In the genomic region with DNA sequence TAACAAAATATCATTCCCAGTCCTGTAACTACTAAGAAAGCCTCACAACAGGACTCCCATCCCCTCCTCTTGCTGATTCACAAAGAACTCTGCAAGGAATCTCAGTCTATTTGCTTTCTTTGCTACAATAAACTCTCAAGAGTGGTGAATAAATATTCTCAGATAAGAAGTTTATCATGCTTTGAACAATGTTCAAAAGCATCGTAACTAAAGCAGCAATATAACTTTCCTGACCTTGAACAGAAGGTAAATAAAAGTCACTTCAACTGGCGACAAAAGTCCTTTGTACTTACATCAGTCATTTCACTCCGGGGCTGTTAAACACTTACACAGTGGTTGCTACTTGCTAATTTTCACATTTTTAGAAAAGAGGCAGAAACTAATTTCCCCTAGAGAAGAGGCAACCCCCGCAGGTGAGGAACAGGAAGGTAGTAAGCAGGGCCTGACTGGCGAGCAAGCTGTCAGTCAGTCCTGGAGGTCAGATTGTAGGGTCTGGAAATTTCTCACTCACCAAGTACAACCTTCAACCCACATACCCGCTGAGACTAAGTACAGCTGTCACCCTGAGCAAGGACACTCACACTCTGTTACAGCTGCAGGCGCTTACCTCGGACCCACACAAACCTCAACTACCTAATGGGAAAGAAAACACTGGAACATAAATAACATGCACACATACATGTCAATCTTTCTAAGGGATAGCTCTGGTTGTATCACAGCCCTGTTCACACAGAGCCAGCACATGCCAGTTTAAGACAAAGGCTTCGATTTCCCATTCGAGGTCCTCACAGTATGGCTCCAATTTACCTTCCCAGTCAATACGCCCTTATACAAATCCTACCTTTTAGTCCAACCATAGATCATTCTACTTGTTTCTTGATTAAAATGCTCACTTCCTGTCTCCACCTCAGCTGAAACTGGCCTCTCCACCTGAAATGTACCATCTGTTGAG, we compare ENCODE assay signal across 1 cellular context.
TF ChIP-seq lines count a peak whose summit lies in the region.

No MANE protein-coding gene starts in this region.

TF ChIP-seq in HepG2, 621 proteins besides CTCF, POLR2A, EP300 and RAD21 (continued from another document and continues in another):
- TF ChIP-seq, protein P1, sequence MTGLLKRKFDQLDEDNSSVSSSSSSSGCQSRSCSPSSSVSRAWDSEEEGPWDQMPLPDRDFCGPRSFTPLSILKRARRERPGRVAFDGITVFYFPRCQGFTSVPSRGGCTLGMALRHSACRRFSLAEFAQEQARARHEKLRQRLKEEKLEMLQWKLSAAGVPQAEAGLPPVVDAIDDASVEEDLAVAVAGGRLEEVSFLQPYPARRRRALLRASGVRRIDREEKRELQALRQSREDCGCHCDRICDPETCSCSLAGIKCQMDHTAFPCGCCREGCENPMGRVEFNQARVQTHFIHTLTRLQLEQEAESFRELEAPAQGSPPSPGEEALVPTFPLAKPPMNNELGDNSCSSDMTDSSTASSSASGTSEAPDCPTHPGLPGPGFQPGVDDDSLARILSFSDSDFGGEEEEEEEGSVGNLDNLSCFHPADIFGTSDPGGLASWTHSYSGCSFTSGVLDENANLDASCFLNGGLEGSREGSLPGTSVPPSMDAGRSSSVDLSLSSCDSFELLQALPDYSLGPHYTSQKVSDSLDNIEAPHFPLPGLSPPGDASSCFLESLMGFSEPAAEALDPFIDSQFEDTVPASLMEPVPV (CRISPR knock-in tag; IDR thresholded peaks at IDR 0.05) = 0 out of 2 replicates have a peak, but pooled peaks have one; percentile 31
- peak in 1 of 2 experiments; percentile 60; a peak in 2 of 4 replicates for TF ChIP-seq KLF16 (CRISPR knock-in tag; IDR thresholded peaks at IDR 0.05)
- peak; percentile 18; the same call in 1 of the 2 replicates for TF ChIP-seq RARA (CRISPR knock-in tag; IDR thresholded peaks at IDR 0.05)
- no peak for TF ChIP-seq PAWR (CRISPR knock-in tag; IDR thresholded peaks at IDR 0.05; ENCODE audit: borderline replicate concordance)
- TF ChIP-seq DPF2 (CRISPR knock-in tag; IDR thresholded peaks at IDR 0.05; ENCODE audit: borderline replicate concordance, low read depth) = peak; percentile 34; the same call in 1 of the 2 replicates
- TF ChIP-seq ZNF839 (CRISPR knock-in tag; IDR thresholded peaks at IDR 0.05; ENCODE audit: borderline replicate concordance) = no peak
- TF ChIP-seq SIX4 (CRISPR knock-in tag; IDR thresholded peaks at IDR 0.05) = peak; percentile 27; the same call in 1 of the 2 replicates
- TF ChIP-seq ZNF33B (CRISPR knock-in tag; IDR thresholded peaks at IDR 0.05) = 0 out of 2 replicates have a peak, but pooled peaks have one; percentile 48
- TF ChIP-seq, protein P2, sequence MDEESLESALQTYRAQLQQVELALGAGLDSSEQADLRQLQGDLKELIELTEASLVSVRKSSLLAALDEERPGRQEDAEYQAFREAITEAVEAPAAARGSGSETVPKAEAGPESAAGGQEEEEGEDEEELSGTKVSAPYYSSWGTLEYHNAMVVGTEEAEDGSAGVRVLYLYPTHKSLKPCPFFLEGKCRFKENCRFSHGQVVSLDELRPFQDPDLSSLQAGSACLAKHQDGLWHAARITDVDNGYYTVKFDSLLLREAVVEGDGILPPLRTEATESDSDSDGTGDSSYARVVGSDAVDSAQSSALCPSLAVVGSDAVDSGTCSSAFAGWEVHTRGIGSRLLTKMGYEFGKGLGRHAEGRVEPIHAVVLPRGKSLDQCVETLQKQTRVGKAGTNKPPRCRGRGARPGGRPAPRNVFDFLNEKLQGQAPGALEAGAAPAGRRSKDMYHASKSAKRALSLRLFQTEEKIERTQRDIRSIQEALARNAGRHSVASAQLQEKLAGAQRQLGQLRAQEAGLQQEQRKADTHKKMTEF (CRISPR knock-in tag; IDR thresholded peaks at IDR 0.05) = peak; percentile 58
- peak; percentile 25; the same call in 1 of the 2 replicates for TF ChIP-seq HDAC2 (CRISPR knock-in tag; IDR thresholded peaks at IDR 0.05)
- TF ChIP-seq, protein P3, sequence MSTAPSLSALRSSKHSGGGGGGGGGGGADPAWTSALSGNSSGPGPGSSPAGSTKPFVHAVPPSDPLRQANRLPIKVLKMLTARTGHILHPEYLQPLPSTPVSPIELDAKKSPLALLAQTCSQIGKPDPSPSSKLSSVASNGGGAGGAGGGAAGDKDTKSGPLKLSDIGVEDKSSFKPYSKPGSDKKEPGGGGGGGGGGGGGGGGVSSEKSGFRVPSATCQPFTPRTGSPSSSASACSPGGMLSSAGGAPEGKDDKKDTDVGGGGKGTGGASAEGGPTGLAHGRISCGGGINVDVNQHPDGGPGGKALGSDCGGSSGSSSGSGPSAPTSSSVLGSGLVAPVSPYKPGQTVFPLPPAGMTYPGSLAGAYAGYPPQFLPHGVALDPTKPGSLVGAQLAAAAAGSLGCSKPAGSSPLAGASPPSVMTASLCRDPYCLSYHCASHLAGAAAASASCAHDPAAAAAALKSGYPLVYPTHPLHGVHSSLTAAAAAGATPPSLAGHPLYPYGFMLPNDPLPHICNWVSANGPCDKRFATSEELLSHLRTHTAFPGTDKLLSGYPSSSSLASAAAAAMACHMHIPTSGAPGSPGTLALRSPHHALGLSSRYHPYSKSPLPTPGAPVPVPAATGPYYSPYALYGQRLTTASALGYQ (CRISPR knock-in tag; IDR thresholded peaks at IDR 0.05) = peak; percentile 37; the same call in 1 of the 2 replicates
- TF ChIP-seq ZNF317 (CRISPR knock-in tag; IDR thresholded peaks at IDR 0.05) = 0 out of 2 replicates have a peak, but pooled peaks have one; percentile 63
- peak; percentile 81; the same call in 1 of the 2 replicates for TF ChIP-seq GATA4 (IDR thresholded peaks at IDR 0.05; ENCODE audit: borderline replicate concordance, low read depth)
- TF ChIP-seq, protein P4, sequence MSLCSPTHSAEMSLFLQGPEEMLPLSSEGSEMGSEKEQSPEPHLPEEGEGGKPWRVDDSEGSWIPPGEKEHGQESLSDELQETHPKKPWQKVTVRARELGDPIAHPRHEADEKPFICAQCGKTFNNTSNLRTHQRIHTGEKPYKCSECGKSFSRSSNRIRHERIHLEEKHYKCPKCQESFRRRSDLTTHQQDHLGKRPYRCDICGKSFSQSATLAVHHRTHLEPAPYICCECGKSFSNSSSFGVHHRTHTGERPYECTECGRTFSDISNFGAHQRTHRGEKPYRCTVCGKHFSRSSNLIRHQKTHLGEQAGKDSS (CRISPR knock-in tag; IDR thresholded peaks at IDR 0.05; ENCODE audit: borderline replicate concordance, low read depth) = 0 out of 2 replicates have a peak, but pooled peaks have one; percentile 35
- peak; percentile 7; the same call in 1 of the 2 replicates for TF ChIP-seq FOSL2 (CRISPR knock-in tag; IDR thresholded peaks at IDR 0.05)
- peak; percentile 39 for TF ChIP-seq IKZF4 (CRISPR knock-in tag; IDR thresholded peaks at IDR 0.05; ENCODE audit: borderline replicate concordance, low read depth, not compliant biosample characterization)
- peak; percentile 91 for TF ChIP-seq ZNF12 (CRISPR knock-in tag; IDR thresholded peaks at IDR 0.05)
- TF ChIP-seq JUND (CRISPR knock-in tag; IDR thresholded peaks at IDR 0.05) = no peak
- TF ChIP-seq HDAC1 (CRISPR knock-in tag; IDR thresholded peaks at IDR 0.05) = peak; percentile 60; the same call in 1 of the 2 replicates
- no peak for TF ChIP-seq SRF (IDR thresholded peaks at IDR 0.05; ENCODE audit: low read depth, low read length)
- peak; percentile 88 for TF ChIP-seq SOX5 (CRISPR knock-in tag; IDR thresholded peaks at IDR 0.05; ENCODE audit: borderline replicate concordance)
- TF ChIP-seq, protein P5, sequence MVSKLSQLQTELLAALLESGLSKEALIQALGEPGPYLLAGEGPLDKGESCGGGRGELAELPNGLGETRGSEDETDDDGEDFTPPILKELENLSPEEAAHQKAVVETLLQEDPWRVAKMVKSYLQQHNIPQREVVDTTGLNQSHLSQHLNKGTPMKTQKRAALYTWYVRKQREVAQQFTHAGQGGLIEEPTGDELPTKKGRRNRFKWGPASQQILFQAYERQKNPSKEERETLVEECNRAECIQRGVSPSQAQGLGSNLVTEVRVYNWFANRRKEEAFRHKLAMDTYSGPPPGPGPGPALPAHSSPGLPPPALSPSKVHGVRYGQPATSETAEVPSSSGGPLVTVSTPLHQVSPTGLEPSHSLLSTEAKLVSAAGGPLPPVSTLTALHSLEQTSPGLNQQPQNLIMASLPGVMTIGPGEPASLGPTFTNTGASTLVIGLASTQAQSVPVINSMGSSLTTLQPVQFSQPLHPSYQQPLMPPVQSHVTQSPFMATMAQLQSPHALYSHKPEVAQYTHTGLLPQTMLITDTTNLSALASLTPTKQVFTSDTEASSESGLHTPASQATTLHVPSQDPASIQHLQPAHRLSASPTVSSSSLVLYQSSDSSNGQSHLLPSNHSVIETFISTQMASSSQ (IDR thresholded peaks at IDR 0.05; ENCODE audit: low read depth) = peak; percentile 43
- TF ChIP-seq, protein P5 (CRISPR knock-in tag; IDR thresholded peaks at IDR 0.05; ENCODE audit: borderline replicate concordance) = no peak
- TF ChIP-seq, protein P6, sequence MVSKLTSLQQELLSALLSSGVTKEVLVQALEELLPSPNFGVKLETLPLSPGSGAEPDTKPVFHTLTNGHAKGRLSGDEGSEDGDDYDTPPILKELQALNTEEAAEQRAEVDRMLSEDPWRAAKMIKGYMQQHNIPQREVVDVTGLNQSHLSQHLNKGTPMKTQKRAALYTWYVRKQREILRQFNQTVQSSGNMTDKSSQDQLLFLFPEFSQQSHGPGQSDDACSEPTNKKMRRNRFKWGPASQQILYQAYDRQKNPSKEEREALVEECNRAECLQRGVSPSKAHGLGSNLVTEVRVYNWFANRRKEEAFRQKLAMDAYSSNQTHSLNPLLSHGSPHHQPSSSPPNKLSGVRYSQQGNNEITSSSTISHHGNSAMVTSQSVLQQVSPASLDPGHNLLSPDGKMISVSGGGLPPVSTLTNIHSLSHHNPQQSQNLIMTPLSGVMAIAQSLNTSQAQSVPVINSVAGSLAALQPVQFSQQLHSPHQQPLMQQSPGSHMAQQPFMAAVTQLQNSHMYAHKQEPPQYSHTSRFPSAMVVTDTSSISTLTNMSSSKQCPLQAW (CRISPR knock-in tag; IDR thresholded peaks at IDR 0.05) = 0 out of 2 replicates have a peak, but pooled peaks have one; percentile 23
- TF ChIP-seq, protein P7, sequence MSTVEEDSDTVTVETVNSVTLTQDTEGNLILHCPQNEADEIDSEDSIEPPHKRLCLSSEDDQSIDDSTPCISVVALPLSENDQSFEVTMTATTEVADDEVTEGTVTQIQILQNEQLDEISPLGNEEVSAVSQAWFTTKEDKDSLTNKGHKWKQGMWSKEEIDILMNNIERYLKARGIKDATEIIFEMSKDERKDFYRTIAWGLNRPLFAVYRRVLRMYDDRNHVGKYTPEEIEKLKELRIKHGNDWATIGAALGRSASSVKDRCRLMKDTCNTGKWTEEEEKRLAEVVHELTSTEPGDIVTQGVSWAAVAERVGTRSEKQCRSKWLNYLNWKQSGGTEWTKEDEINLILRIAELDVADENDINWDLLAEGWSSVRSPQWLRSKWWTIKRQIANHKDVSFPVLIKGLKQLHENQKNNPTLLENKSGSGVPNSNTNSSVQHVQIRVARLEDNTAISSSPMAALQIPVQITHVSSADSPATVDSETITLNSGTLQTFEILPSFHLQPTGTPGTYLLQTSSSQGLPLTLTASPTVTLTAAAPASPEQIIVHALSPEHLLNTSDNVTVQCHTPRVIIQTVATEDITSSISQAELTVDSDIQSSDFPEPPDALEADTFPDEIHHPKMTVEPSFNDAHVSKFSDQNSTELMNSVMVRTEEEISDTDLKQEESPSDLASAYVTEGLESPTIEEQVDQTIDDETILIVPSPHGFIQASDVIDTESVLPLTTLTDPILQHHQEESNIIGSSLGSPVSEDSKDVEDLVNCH (CRISPR knock-in tag; IDR thresholded peaks at IDR 0.05) = no peak
- TF ChIP-seq ZNF709 (CRISPR knock-in tag; IDR thresholded peaks at IDR 0.05) = 0 out of 2 replicates have a peak, but pooled peaks have one; percentile 53
- no peak for TF ChIP-seq ZNF577 (CRISPR knock-in tag; IDR thresholded peaks at IDR 0.05; ENCODE audit: borderline replicate concordance, low read depth)
- TF ChIP-seq NFIC (IDR thresholded peaks at IDR 0.05; ENCODE audit: low read length) = peak; percentile 80; the same call in 1 of the 2 replicates
- TF ChIP-seq ZNF652 (CRISPR knock-in tag; IDR thresholded peaks at IDR 0.05; ENCODE audit: borderline replicate concordance, low read depth) = no peak
- no peak for TF ChIP-seq GABPA (IDR thresholded peaks at IDR 0.05; ENCODE audit: low read depth, low read length)
- TF ChIP-seq GABPA (CRISPR knock-in tag; IDR thresholded peaks at IDR 0.05; ENCODE audit: low read depth) = no peak
- TF ChIP-seq KDM4B (CRISPR knock-in tag; IDR thresholded peaks at IDR 0.05) = no peak
- no peak for TF ChIP-seq ZNF335 (CRISPR knock-in tag; IDR thresholded peaks at IDR 0.05)
- TF ChIP-seq ZSCAN22 (CRISPR knock-in tag; IDR thresholded peaks at IDR 0.05) = no peak
